ENCODE assay signal across 14 cellular contexts in genomic region chr11:64321026-64321425, GRCh38. TPM values are rescaled to one million over a fixed set of nuclear protein-coding genes. Genes with fewer than 3 reads are reported as not detected.
DNase-seq lines count a peak whose midpoint lies in the region; ATAC-seq and TF ChIP-seq lines count a peak whose summit lies in the region.
"Had no signal": no experiment of that assay in that cellular context is flagged by ENCODE, and none has a peak within 500 bp of the region (broad histone marks: within the 10 kb centered on the region; RNA-seq: fewer than 3 reads in every experiment).

No MANE protein-coding gene starts in this region.

- peaks cover 4 to 47% (median 4%) of the 10 kb centered on the region in 3 donors for H3K36me3 Mint-ChIP-seq in CD8-positive, alpha-beta memory T cell
- H3K36me3 Mint-ChIP-seq in osteocyte (ENCODE audit: unreplicated experiment) (peaks cover 17% of the 10 kb centered on the region), chondrocyte (ENCODE audit: low read depth) (peaks cover 8% of the 10 kb centered on the region)

- H3K27me3 ChIP-seq in CD8-positive, alpha-beta memory T cell (ENCODE audit: insufficient read depth, low read length, poor library complexity, severe bottlenecking) = no peaks in the 10 kb centered on the region
- no peaks in the 10 kb centered on the region for H3K27me3 ChIP-seq in foreskin keratinocyte
- H3K27me3 ChIP-seq: esophagus muscularis mucosa, testis had no signal

- peak overlapping the region in 6 of 8 donors; percentile 18 to 79 (median 51) for H3K27ac Mint-ChIP-seq in CD8-positive, alpha-beta memory T cell
- H3K27ac Mint-ChIP-seq in osteocyte (ENCODE audit: unreplicated experiment) = no peak overlapping the region
- no peak overlapping the region for H3K27ac Mint-ChIP-seq in chondrocyte (ENCODE audit: unreplicated experiment)

- peak overlapping the region in 2 of 7 donors; percentile 11 to 78 for H3K4me3 Mint-ChIP-seq in CD8-positive, alpha-beta memory T cell
- peak overlapping the region; percentile 1 for H3K4me3 Mint-ChIP-seq in osteocyte (ENCODE audit: unreplicated experiment)
- H3K4me3 Mint-ChIP-seq in chondrocyte (ENCODE audit: unreplicated experiment) = no peak overlapping the region

- H3K4me1 ChIP-seq in CD8-positive, alpha-beta memory T cell (ENCODE audit: insufficient read depth, low read length) = peaks cover 14% of the 10 kb centered on the region
- peaks cover 10% of the 10 kb centered on the region for H3K4me1 ChIP-seq in foreskin keratinocyte

- no peaks in the 10 kb centered on the region for H3K9me3 Mint-ChIP-seq in CD8-positive, alpha-beta memory T cell
- H3K9me3 Mint-ChIP-seq in osteocyte (ENCODE audit: unreplicated experiment) (no peaks in the 10 kb centered on the region), chondrocyte (ENCODE audit: low read depth) (no peaks in the 10 kb centered on the region)

- no peak for DNase-seq in CD8-positive, alpha-beta memory T cell
- DNase-seq in foreskin keratinocyte (no peak), osteocyte (ENCODE audit: extremely low spot score, unreplicated experiment) (no peak), chondrocyte (ENCODE audit: low spot score) (no peak), substantia nigra (lab: John Stamatoyannopoulos, UW) (no peak)
- DNase-seq: left ventricle myocardium superior, NCI-H82, SHP77 treated with DMSO at 0.1 percent for 48 hours, testis had no signal

- H3K36me3 ChIP-seq in CD8-positive, alpha-beta memory T cell (ENCODE audit: insufficient read depth, low read length) = no peaks in the 10 kb centered on the region

- CTCF ChIA-PET in CD8-positive, alpha-beta memory T cell (lab: Charles Lee) = no interaction called here

- H3K4me3 ChIP-seq in CD8-positive, alpha-beta memory T cell (ENCODE audit: low read length) = no peak overlapping the region
- H3K4me3 ChIP-seq: esophagus muscularis mucosa, testis had no signal

- POLR2A ChIA-PET in CD8-positive, alpha-beta memory T cell (lab: Charles Lee) = no interaction called here

- no peaks in the 10 kb centered on the region for H3K9me3 ChIP-seq in CD8-positive, alpha-beta memory T cell (ENCODE audit: low read length)
- H3K9me3 ChIP-seq: esophagus muscularis mucosa, testis had no signal

- peaks cover 0 to 7% of the 10 kb centered on the region in 2 donors for H3K27me3 Mint-ChIP-seq in CD8-positive, alpha-beta memory T cell
- no peaks in the 10 kb centered on the region for H3K27me3 Mint-ChIP-seq in osteocyte (ENCODE audit: unreplicated experiment)
- H3K27me3 Mint-ChIP-seq in chondrocyte (ENCODE audit: low read depth) = no peaks in the 10 kb centered on the region

- TF ChIP-seq CTCF in VCaP (conservative IDR thresholded peaks at IDR 0.05) (no peak), foreskin keratinocyte (conservative IDR thresholded peaks at IDR 0.05) (no peak), osteocyte (IDR thresholded peaks at IDR 0.05) (no peak), chondrocyte (IDR thresholded peaks at IDR 0.05) (no peak)

- no peak overlapping the region for H3K27ac ChIP-seq in CD8-positive, alpha-beta memory T cell (ENCODE audit: low read depth, low read length)
- H3K27ac ChIP-seq in VCaP (peak overlapping the region; percentile 100), foreskin keratinocyte (peak overlapping the region; percentile 44), substantia nigra (ENCODE audit: low read depth, low read length, poor library complexity, severe bottlenecking) (no peak overlapping the region)
- H3K27ac ChIP-seq: esophagus muscularis mucosa had no signal

- ATAC-seq in foreskin keratinocyte (no peak), HG02870 (IDR thresholded peaks at IDR 0.05; ENCODE audit: unreplicated experiment) (no peak), HG02623 (IDR thresholded peaks at IDR 0.05; ENCODE audit: unreplicated experiment) (no peak)
- ATAC-seq: left ventricle myocardium superior had no signal

- peaks cover 26 to 41% (median 27%) of the 10 kb centered on the region in 3 donors for H3K4me1 Mint-ChIP-seq in CD8-positive, alpha-beta memory T cell
- H3K4me1 Mint-ChIP-seq in osteocyte (ENCODE audit: unreplicated experiment) = peaks cover 39% of the 10 kb centered on the region
- H3K4me1 Mint-ChIP-seq in chondrocyte (ENCODE audit: low read depth) = peaks cover 30% of the 10 kb centered on the region

RNA-seq across cellular contexts. Expression of gene PRDX5, which starts 3.1 kb away (rescaled TPM):
- total RNA-seq in CD8-positive, alpha-beta memory T cell = 100 to 1,000 TPM; 114 to 126 TPM
- polyA plus RNA-seq in CD8-positive, alpha-beta memory T cell = 170 TPM
- total RNA-seq in foreskin keratinocyte = 399 and 407 TPM in 2 replicates
- 685 and 769 TPM in 2 replicates for polyA plus RNA-seq in foreskin keratinocyte
- 215 and 217 TPM in 2 replicates for total RNA-seq in osteocyte
- 181 to 234 TPM (median 232 TPM) in 3 replicates for total RNA-seq in chondrocyte

RNA-seq across cellular contexts. Expression of gene TRMT112, which starts 3.7 kb away (rescaled TPM):
- total RNA-seq in CD8-positive, alpha-beta memory T cell = 100 to 1,000 TPM; 327 to 332 TPM
- polyA plus RNA-seq in CD8-positive, alpha-beta memory T cell = 467 TPM
- 386 and 447 TPM in 2 replicates for total RNA-seq in foreskin keratinocyte
- 422 and 522 TPM in 2 replicates for polyA plus RNA-seq in foreskin keratinocyte
- total RNA-seq in osteocyte = 159 and 174 TPM in 2 replicates
- 122 to 182 TPM (median 126 TPM) in 3 replicates for total RNA-seq in chondrocyte

RNA-seq across cellular contexts. Expression of gene ESRRA, which starts 15.7 kb away (rescaled TPM):
- 10 to 100 TPM; 52.2 to 54.3 TPM for total RNA-seq in CD8-positive, alpha-beta memory T cell
- polyA plus RNA-seq in CD8-positive, alpha-beta memory T cell = 11.9 TPM
- total RNA-seq in foreskin keratinocyte (49.1 and 50.9 TPM in 2 replicates), osteocyte (32.7 and 37.4 TPM in 2 replicates), chondrocyte (25.6 to 30.7 TPM (median 29.6 TPM) in 3 replicates)
- polyA plus RNA-seq in foreskin keratinocyte = 46.1 and 49.9 TPM in 2 replicates

RNA-seq across cellular contexts. Expression of gene CCDC88B, which starts 19.0 kb away (rescaled TPM):
- 100 to 1,000 TPM; 101 to 105 TPM for total RNA-seq in CD8-positive, alpha-beta memory T cell
- 45.6 TPM for polyA plus RNA-seq in CD8-positive, alpha-beta memory T cell
- 4.9 and 7.6 TPM in 2 replicates for total RNA-seq in foreskin keratinocyte
- 5.3 and 8.9 TPM in 2 replicates for polyA plus RNA-seq in foreskin keratinocyte
- total RNA-seq in osteocyte = 0.30 TPM in 1 of 2 replicates, not detected in the other
- 0.82 to 1.3 TPM (median 0.99 TPM) in 3 replicates for total RNA-seq in chondrocyte

RNA-seq across cellular contexts. Expression of gene CATSPERZ, which starts 20.9 kb away (rescaled TPM):
- not detected for total RNA-seq in CD8-positive, alpha-beta memory T cell
- polyA plus RNA-seq in CD8-positive, alpha-beta memory T cell = not detected
- total RNA-seq in foreskin keratinocyte (0.44 and 0.46 TPM in 2 replicates), osteocyte (not detected in 2 replicates), chondrocyte (0.92 to 1.0 TPM in 2 of 3 replicates, not detected in the other)
- polyA plus RNA-seq in foreskin keratinocyte = 0.80 and 1.1 TPM in 2 replicates
- total RNA-seq: left ventricle myocardium superior, omental fat pad had no signal

Comparison
In these comparisons a context has a peak if more than half of its experiments do, and no peak if none do; other contexts are left out.
1. H3K27ac ChIP-seq: peak in VCaP (single experiment) and foreskin keratinocyte (single experiment); none in CD8-positive, alpha-beta memory T cell (single experiment) and substantia nigra (single experiment).
2. H3K27ac Mint-ChIP-seq: peak in CD8-positive, alpha-beta memory T cell (6 of 8); none in osteocyte (single experiment) and chondrocyte (single experiment).